In genomic region chr15:39149636-39150035, GRCh38 we compare ENCODE assay signal across 23 cellular contexts.
"Had no signal": no experiment of that assay in that cellular context is flagged by ENCODE, and none has a peak within 500 bp of the region (broad histone marks: within the 10 kb centered on the region; RNA-seq: fewer than 3 reads in every experiment).

No MANE protein-coding gene starts in this region.

- H3K4me3 ChIP-seq: esophagus squamous epithelium, gastroesophageal sphincter, heart left ventricle, transverse colon, uterus had no signal

- H3K27ac ChIP-seq: esophagus squamous epithelium, gastroesophageal sphincter, heart left ventricle, parathyroid adenoma, transverse colon, uterus had no signal

- DNase-seq: activated CD4-positive, alpha-beta T cell treated with anti-CD3 and anti-CD28 coated beads for 1 hour; activated CD4-positive, alpha-beta T cell treated with anti-CD3 and anti-CD28 coated beads, Interleukin-2, amount 50 U/mL, for 1 hour; activated CD8-positive, alpha-beta T cell treated with anti-CD3 and anti-CD28 coated beads, Interleukin-2, amount 10 ng/mL, durations not matched to agents 7 days and 5 days; activated naive CD4-positive, alpha-beta T cell; activated naive CD8-positive, alpha-beta T cell treated with anti-CD3 and anti-CD28 coated beads for 36 hours; cerebellar nuclear complex; cortex of kidney; endodermal cell; esophagus squamous epithelium; heart left ventricle; left cardiac atrium; nucleus accumbens; right cardiac atrium; stimulated activated CD4-positive, alpha-beta T cell treated with anti-CD3 and anti-CD28 coated beads, Interleukin-12 subunit alpha, Interleukin-12 subunit beta, amount 100 ng/mL, for 4 hours; stimulated activated CD4-positive, alpha-beta T cell treated with anti-CD3 and anti-CD28 coated beads, Interleukin-4, amount 100 ng/mL, for 4 hours; transverse colon; uterus had no signal

- H3K4me1 ChIP-seq: parathyroid adenoma, uterus had no signal

- ATAC-seq: activated CD8-positive, alpha-beta T cell treated with anti-CD3 and anti-CD28 coated beads, Interleukin-2, amount 10 ng/mL, durations not matched to agents 7 days and 5 days; activated T-helper 17 cell treated with anti-CD3 and anti-CD28 coated beads, Interleukin-2, amount 50 U/mL, for 72 hours; gastroesophageal sphincter; heart left ventricle; left cardiac atrium; right cardiac atrium had no signal

- H3K79me2 ChIP-seq: parathyroid adenoma had no signal

- H3K27me3 ChIP-seq: esophagus squamous epithelium, gastroesophageal sphincter, heart left ventricle, transverse colon, uterus had no signal

- H3K9me3 ChIP-seq: esophagus squamous epithelium, gastroesophageal sphincter, heart left ventricle, transverse colon, uterus had no signal

- H3K9ac ChIP-seq: parathyroid adenoma had no signal

- H3K4me3 Mint-ChIP-seq: activated CD8-positive, alpha-beta T cell treated with anti-CD3 and anti-CD28 coated beads, Interleukin-2, amount 10 ng/mL, durations not matched to agents 7 days and 5 days; activated naive CD8-positive, alpha-beta T cell treated with anti-CD3 and anti-CD28 coated beads for 36 hours; activated T-helper 17 cell treated with anti-CD3 and anti-CD28 coated beads, Interleukin-2, amount 50 U/mL, for 72 hours; endodermal cell; nephron had no signal

- H3K27ac Mint-ChIP-seq: activated CD8-positive, alpha-beta T cell treated with anti-CD3 and anti-CD28 coated beads, Interleukin-2, amount 10 ng/mL, durations not matched to agents 7 days and 5 days; activated naive CD8-positive, alpha-beta T cell treated with anti-CD3 and anti-CD28 coated beads for 36 hours; activated T-helper 17 cell treated with anti-CD3 and anti-CD28 coated beads, Interleukin-2, amount 50 U/mL, for 72 hours; endodermal cell; nephron had no signal

- H3K36me3 ChIP-seq: esophagus squamous epithelium, gastroesophageal sphincter, heart left ventricle, transverse colon, uterus had no signal

- H2AFZ ChIP-seq: parathyroid adenoma had no signal

- H3K9me3 Mint-ChIP-seq: activated T-helper 17 cell treated with anti-CD3 and anti-CD28 coated beads, Interleukin-2, amount 50 U/mL, for 72 hours; endodermal cell; nephron had no signal

- FAIRE-seq: bronchial epithelial cell, islet of Langerhans had no signal
